ENCODE assay signal across 8 cellular contexts in the genomic region with DNA sequence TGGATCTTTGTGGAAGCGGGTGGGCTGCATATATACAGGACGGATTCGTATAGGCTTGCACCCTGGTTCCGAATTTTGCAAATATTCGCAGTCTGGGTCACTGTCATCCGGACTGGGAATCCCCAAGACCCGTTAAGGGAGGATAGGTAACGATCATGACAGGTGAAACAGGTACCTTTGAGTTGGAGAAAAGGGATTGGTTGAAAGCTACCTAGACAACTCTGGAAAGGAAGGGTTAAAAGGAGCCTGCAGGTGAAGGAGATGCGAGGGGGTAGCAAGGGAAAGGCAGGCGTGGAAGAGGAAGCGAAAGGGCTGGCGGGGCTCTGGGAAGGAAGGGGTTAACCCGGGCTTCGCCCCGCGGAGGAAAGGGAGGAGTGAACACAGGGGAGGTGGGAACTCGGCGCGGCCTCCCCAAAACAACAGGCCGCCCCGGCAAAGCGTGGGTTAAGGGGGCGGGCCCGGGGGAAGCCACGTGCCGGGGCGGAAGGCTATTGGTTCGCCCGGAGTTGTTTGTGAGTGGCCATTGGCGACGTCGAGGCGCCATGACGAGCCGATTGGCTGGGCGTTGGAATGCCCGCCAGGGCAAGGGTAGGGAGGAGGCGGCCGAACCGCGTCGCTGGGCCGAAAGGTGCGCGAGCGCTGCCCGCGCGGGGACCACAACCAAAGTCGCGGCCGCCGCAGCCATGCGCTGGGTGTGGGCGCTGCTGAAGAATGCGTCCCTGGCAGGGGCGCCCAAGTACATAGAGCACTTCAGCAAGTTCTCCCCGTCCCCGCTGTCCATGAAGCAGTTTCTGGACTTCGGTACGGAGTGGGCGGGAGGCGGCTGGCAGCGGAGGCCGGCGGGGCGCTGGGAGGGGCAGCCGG. TPM values are rescaled to one million over a fixed set of nuclear protein-coding genes. Genes with fewer than 3 reads are reported as not detected.
A peak's percentile ranks its signal among the peaks of the same experiment; 100 is the strongest.
DNase-seq lines count a peak whose midpoint lies in the region; ATAC-seq and TF ChIP-seq lines count a peak whose summit lies in the region.

TSS of gene PDK2 (plus strand) at position 599 of the 864 bp plus-strand sequence. CDS start at position 684, 85 bp downstream.

- TF ChIP-seq RAD21 in Ishikawa (IDR thresholded peaks at IDR 0.05; ENCODE audit: low read depth): no peak

- DNase-seq in DMS153 (lab: John Stamatoyannopoulos, UW) (peak; percentile 90), OCI-M2 (lab: John Stamatoyannopoulos, UW; ENCODE audit: unreplicated experiment) (peak; percentile 32), epithelial cell of prostate (ENCODE audit: low read depth, low spot score) (peak; percentile 65), mucosa of gallbladder (ENCODE audit: low spot score) (peak; percentile 97)
- peak; percentile 95 for DNase-seq in activated T-cell treated with anti-CD3 and anti-CD28 coated beads, Interleukin-2, amount 50 U/mL, for 1 hour
- DNase-seq in stimulated activated CD8-positive, alpha-beta memory T cell treated with anti-CD3 and anti-CD28 coated beads, Interleukin-4, amount 100 ng/mL, for 24 hours (ENCODE audit: low read depth): peak; percentile 94

- ATAC-seq in GM21619 (IDR thresholded peaks at IDR 0.05; ENCODE audit: unreplicated experiment): peak; percentile 93

- TF ChIP-seq EP300 in Ishikawa (IDR thresholded peaks at IDR 0.05; ENCODE audit: borderline replicate concordance): no peak

- H3K27ac ChIP-seq in epithelial cell of prostate: peak within 1 kb of the TSS; percentile 45

TF ChIP-seq in Ishikawa, 13 proteins besides CTCF, POLR2A, EP300 and RAD21:
- TF ChIP-seq, protein P1, sequence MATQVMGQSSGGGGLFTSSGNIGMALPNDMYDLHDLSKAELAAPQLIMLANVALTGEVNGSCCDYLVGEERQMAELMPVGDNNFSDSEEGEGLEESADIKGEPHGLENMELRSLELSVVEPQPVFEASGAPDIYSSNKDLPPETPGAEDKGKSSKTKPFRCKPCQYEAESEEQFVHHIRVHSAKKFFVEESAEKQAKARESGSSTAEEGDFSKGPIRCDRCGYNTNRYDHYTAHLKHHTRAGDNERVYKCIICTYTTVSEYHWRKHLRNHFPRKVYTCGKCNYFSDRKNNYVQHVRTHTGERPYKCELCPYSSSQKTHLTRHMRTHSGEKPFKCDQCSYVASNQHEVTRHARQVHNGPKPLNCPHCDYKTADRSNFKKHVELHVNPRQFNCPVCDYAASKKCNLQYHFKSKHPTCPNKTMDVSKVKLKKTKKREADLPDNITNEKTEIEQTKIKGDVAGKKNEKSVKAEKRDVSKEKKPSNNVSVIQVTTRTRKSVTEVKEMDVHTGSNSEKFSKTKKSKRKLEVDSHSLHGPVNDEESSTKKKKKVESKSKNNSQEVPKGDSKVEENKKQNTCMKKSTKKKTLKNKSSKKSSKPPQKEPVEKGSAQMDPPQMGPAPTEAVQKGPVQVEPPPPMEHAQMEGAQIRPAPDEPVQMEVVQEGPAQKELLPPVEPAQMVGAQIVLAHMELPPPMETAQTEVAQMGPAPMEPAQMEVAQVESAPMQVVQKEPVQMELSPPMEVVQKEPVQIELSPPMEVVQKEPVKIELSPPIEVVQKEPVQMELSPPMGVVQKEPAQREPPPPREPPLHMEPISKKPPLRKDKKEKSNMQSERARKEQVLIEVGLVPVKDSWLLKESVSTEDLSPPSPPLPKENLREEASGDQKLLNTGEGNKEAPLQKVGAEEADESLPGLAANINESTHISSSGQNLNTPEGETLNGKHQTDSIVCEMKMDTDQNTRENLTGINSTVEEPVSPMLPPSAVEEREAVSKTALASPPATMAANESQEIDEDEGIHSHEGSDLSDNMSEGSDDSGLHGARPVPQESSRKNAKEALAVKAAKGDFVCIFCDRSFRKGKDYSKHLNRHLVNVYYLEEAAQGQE (IDR thresholded peaks at IDR 0.05; ENCODE audit: low read depth): no peak
- TF ChIP-seq CREB1 (IDR thresholded peaks at IDR 0.05; ENCODE audit: low read depth) (peak; percentile 51; the same call in 1 of the 2 replicates), TEAD4 (IDR thresholded peaks at IDR 0.05) (peak; percentile 69; the same call in 1 of the 2 replicates), MAX (IDR thresholded peaks at IDR 0.05) (peak; percentile 88), ZBTB7A (IDR thresholded peaks at IDR 0.05; ENCODE audit: low read depth) (peak; percentile 59; the same call in 1 of the 2 replicates), TCF12 (IDR thresholded peaks at IDR 0.05; ENCODE audit: low read depth) (no peak), EGR1 (IDR thresholded peaks at IDR 0.05) (no peak), FOXM1 (IDR thresholded peaks at IDR 0.05; ENCODE audit: borderline replicate concordance, low read depth) (peak; percentile 75), TAF1 (IDR thresholded peaks at IDR 0.05; ENCODE audit: low read depth) (peak; percentile 55; the same call in 1 of the 2 replicates), USF1 (IDR thresholded peaks at IDR 0.05) (peak; percentile 98), NFIC (IDR thresholded peaks at IDR 0.05) (no peak), CEBPB (IDR thresholded peaks at IDR 0.05) (no peak), YY1 (IDR thresholded peaks at IDR 0.05; ENCODE audit: low read depth) (no peak)

RNA-seq across cellular contexts. Expression of gene PDK2, which starts in this region (rescaled TPM):
- 64.7 TPM for total RNA-seq in mucosa of gallbladder

Comparison
In these comparisons a context has a peak if more than half of its experiments do, and no peak if none do; other contexts are left out.
1. Peak in every context shown above with its lines: DNase-seq, ATAC-seq and H3K27ac ChIP-seq.
2. DNase-seq: peak in every context shown above with its lines; median percentile 97 in mucosa of gallbladder; 95 in activated T-cell treated with anti-CD3 and anti-CD28 coated beads, Interleukin-2, amount 50 U/mL, for 1 hour; 94 in stimulated activated CD8-positive, alpha-beta memory T cell treated with anti-CD3 and anti-CD28 coated beads, Interleukin-4, amount 100 ng/mL, for 24 hours; 90 in DMS153; 65 in epithelial cell of prostate; 32 in OCI-M2.